ENCODE assay signal across 8 cellular contexts in the genomic region with DNA sequence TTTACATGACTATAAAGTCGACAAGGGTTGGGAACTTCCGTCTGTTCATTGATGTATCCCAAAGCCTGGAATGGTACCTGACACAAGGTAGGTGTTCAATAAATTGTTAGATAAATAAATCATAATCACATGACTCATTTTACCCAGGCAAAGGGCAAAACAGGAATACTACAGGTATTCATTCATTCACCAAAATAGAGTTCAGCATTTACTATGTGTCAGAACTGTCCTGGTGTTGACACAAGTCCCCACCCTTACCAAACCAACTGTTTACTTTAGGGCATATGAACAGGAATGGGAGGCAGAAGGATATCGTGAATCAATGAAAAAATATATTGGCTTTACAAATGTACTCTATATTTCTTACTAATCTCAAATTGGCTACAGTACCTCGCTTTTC. TPM values are rescaled to one million over a fixed set of nuclear protein-coding genes. Genes with fewer than 3 reads are reported as not detected.
DNase-seq lines count a peak whose midpoint lies in the region; ATAC-seq, FAIRE-seq and TF ChIP-seq lines count a peak whose summit lies in the region.

No MANE protein-coding gene starts in this region.

- DNase-seq in T-helper 1 cell = no peak
- DNase-seq in activated naive CD4-positive, alpha-beta T cell treated with anti-CD3 and anti-CD28 coated beads, Interleukin-2, amount 50 U/mL, for 72 hours (ENCODE audit: low spot score in 2 of 2) = no peak
- DNase-seq in keratinocyte (ENCODE audit: low read depth, low spot score) = no peak
- peak; percentile 20 for DNase-seq in superior temporal gyrus (ENCODE audit: extremely low spot score)
- no peak for DNase-seq in SK-N-DZ (ENCODE audit: low spot score)
- no peak for DNase-seq in DMS 273 (lab: John Stamatoyannopoulos, UW; ENCODE audit: unreplicated experiment)

- H3K79me2 ChIP-seq in keratinocyte (ENCODE audit: control insufficient read depth, insufficient read depth, low read length) = peaks cover 24% of the 10 kb centered on the region

- peak overlapping the region; percentile 67 for H3K27ac ChIP-seq in keratinocyte (ENCODE audit: control insufficient read depth, insufficient read depth, low read length)

- ATAC-seq in activated naive CD4-positive, alpha-beta T cell treated with anti-CD3 and anti-CD28 coated beads, Interleukin-2, amount 50 U/mL, for 72 hours = no peak
- ATAC-seq in GM21717 (IDR thresholded peaks at IDR 0.05; ENCODE audit: unreplicated experiment) = no peak

- H4K20me1 ChIP-seq in keratinocyte (ENCODE audit: control insufficient read depth, extremely low read depth, insufficient read depth, low read length) = no peaks in the 10 kb centered on the region

- peak overlapping the region; percentile 91 for H3K4me2 ChIP-seq in keratinocyte (ENCODE audit: control insufficient read depth, extremely low read depth, insufficient read depth, low read depth, low read length)

- H2AFZ ChIP-seq in keratinocyte (ENCODE audit: control insufficient read depth, low read length) = peak overlapping the region; percentile 98

- no peak for TF ChIP-seq CTCF in keratinocyte (optimal IDR thresholded peaks at IDR 0.05 in 1 of 3, IDR thresholded peaks at IDR 0.05 in 1 of 3, conservative IDR thresholded peaks at IDR 0.05 in 1 of 3; ENCODE audit: extremely low read depth in 1 of 3, insufficient read depth in 2 of 3, low read length in 3 of 3)

- peaks cover 12% of the 10 kb centered on the region for H3K27me3 Mint-ChIP-seq in T-helper 1 cell treated with Interleukin-12 subunit alpha and Interleukin-12 subunit beta and Interleukin-4 antibody, amounts not matched to agents 30 μg/mL and 1 μg/mL, for 36 hours (ENCODE audit: low read depth)

- H3K27me3 ChIP-seq in keratinocyte (ENCODE audit: control insufficient read depth, extremely low read depth, insufficient read depth, low read length) = no peaks in the 10 kb centered on the region

- dilution Hi-C loops in keratinocyte (cut with MboI; ENCODE audit: extremely low pct_ligation_motif_present, low sequenced_read_pairs) = no loop called here

- H3K9me3 Mint-ChIP-seq in T-helper 1 cell treated with Interleukin-12 subunit alpha and Interleukin-12 subunit beta and Interleukin-4 antibody, amounts not matched to agents 30 μg/mL and 1 μg/mL, for 36 hours = no peaks in the 10 kb centered on the region
- H3K9me3 Mint-ChIP-seq in activated naive CD4-positive, alpha-beta T cell treated with anti-CD3 and anti-CD28 coated beads, Interleukin-2, amount 50 U/mL, for 72 hours = no peaks in the 10 kb centered on the region

- H3K9me1 ChIP-seq in keratinocyte (ENCODE audit: control insufficient read depth, extremely low read depth, insufficient read depth, low read length) = no peaks in the 10 kb centered on the region

- peaks cover 0 to 2% of the 10 kb centered on the region in 2 experiments for H3K36me3 ChIP-seq in keratinocyte (ENCODE audit: control insufficient read depth in 2 of 2, extremely low read depth in 1 of 2, insufficient read depth in 2 of 2, low read length in 2 of 2)

- peak overlapping the region; percentile 75 for H3K9ac ChIP-seq in keratinocyte (ENCODE audit: control insufficient read depth, extremely low read depth, insufficient read depth, low read length)

- H3K36me3 Mint-ChIP-seq in T-helper 1 cell treated with Interleukin-12 subunit alpha and Interleukin-12 subunit beta and Interleukin-4 antibody, amounts not matched to agents 30 μg/mL and 1 μg/mL, for 36 hours (ENCODE audit: low read depth) = peaks cover 18% of the 10 kb centered on the region
- peaks cover 11 to 15% of the 10 kb centered on the region in 2 donors for H3K36me3 Mint-ChIP-seq in activated naive CD4-positive, alpha-beta T cell treated with anti-CD3 and anti-CD28 coated beads, Interleukin-2, amount 50 U/mL, for 72 hours

- H3K9me3 ChIP-seq in keratinocyte (ENCODE audit: control insufficient read depth, low read depth, low read length) = no peaks in the 10 kb centered on the region

- H3K4me1 ChIP-seq in keratinocyte (ENCODE audit: control insufficient read depth, extremely low read depth, insufficient read depth, low read length) = peaks cover 12% of the 10 kb centered on the region

- H3K4me3 Mint-ChIP-seq in T-helper 1 cell treated with Interleukin-12 subunit alpha and Interleukin-12 subunit beta and Interleukin-4 antibody, amounts not matched to agents 30 μg/mL and 1 μg/mL, for 36 hours = peak overlapping the region; percentile 99

- H3K27ac Mint-ChIP-seq in T-helper 1 cell treated with Interleukin-12 subunit alpha and Interleukin-12 subunit beta and Interleukin-4 antibody, amounts not matched to agents 30 μg/mL and 1 μg/mL, for 36 hours = peak overlapping the region; percentile 93
- peak overlapping the region; percentile 96 to 98 for H3K27ac Mint-ChIP-seq in activated naive CD4-positive, alpha-beta T cell treated with anti-CD3 and anti-CD28 coated beads, Interleukin-2, amount 50 U/mL, for 72 hours

- H3K4me3 ChIP-seq in keratinocyte (ENCODE audit: control insufficient read depth in 2 of 3, extremely low read depth in 1 of 3, insufficient read depth in 2 of 3, low read depth in 1 of 3, low read length in 3 of 3) = peak overlapping the region; percentile 85 to 97 (median 94)

- FAIRE-seq in keratinocyte (lab: Jason Lieb, UNC) = no peak

- peaks cover 18% of the 10 kb centered on the region for H3K4me1 Mint-ChIP-seq in T-helper 1 cell treated with Interleukin-12 subunit alpha and Interleukin-12 subunit beta and Interleukin-4 antibody, amounts not matched to agents 30 μg/mL and 1 μg/mL, for 36 hours (ENCODE audit: low read depth)

RNA-seq across cellular contexts. Expression of a gene that starts 0.7 kb away (rescaled TPM):
- 10 to 100 TPM in 1 of 2 donors, 1 to 10 TPM in 1; 4.8 to 12.0 TPM for total RNA-seq in activated naive CD4-positive, alpha-beta T cell treated with anti-CD3 and anti-CD28 coated beads, Interleukin-2, amount 50 U/mL, for 72 hours
- polyA plus RNA-seq in keratinocyte = 21.7 to 43.7 TPM (median 23.0 TPM) in 3 replicates
- polyA plus RNA-seq in keratinocyte (2011; ENCODE audit: low read depth) = 12.4 TPM
- 19.5 and 35.7 TPM in 2 replicates for polyA plus RNA-seq in keratinocyte (2011; cell fraction: cytosol; rRNA removed)
- 19.2 and 24.1 TPM in 2 replicates for polyA plus RNA-seq in keratinocyte (2011; cell fraction: nucleus; rRNA removed)
- 12.8 and 20.3 TPM in 2 replicates for polyA plus RNA-seq in keratinocyte (2012; ENCODE audit: low replicate concordance)
- polyA minus RNA-seq in keratinocyte = 2.2 to 15.9 TPM (median 4.4 TPM) in 3 replicates
- polyA minus RNA-seq in keratinocyte (2011; cell fraction: cytosol; rRNA and poly(A)+ RNA removed) = 15.5 TPM
- 9.0 and 15.5 TPM in 2 replicates for polyA minus RNA-seq in keratinocyte (2011; cell fraction: nucleus; rRNA and poly(A)+ RNA removed)
- 79.7 and 95.5 TPM in 2 replicates for polyA plus RNA-seq in SK-N-DZ (2014; cell fraction: cytosol; rRNA removed)
- 74.1 and 95.1 TPM in 2 replicates for polyA plus RNA-seq in SK-N-DZ (2014; cell fraction: nucleus; rRNA removed)

RNA-seq across cellular contexts. Expression of a gene that starts 57.8 kb away (rescaled TPM):
- total RNA-seq in activated naive CD4-positive, alpha-beta T cell treated with anti-CD3 and anti-CD28 coated beads, Interleukin-2, amount 50 U/mL, for 72 hours = 10 to 100 TPM; 27.8 to 32.7 TPM
- 40.5 to 64.6 TPM (median 44.2 TPM) in 3 replicates for polyA plus RNA-seq in keratinocyte
- 143 TPM for polyA plus RNA-seq in keratinocyte (2011; ENCODE audit: low read depth)
- polyA plus RNA-seq in keratinocyte (2011; cell fraction: cytosol; rRNA removed) = 44.0 and 74.3 TPM in 2 replicates
- 30.9 and 38.6 TPM in 2 replicates for polyA plus RNA-seq in keratinocyte (2011; cell fraction: nucleus; rRNA removed)
- polyA plus RNA-seq in keratinocyte (2012; ENCODE audit: low replicate concordance) = 37.1 and 66.7 TPM in 2 replicates
- polyA minus RNA-seq in keratinocyte = 30.9 to 60.7 TPM (median 30.9 TPM) in 3 replicates
- polyA minus RNA-seq in keratinocyte (2011; cell fraction: cytosol; rRNA and poly(A)+ RNA removed) = 71.0 TPM
- 30.6 and 42.5 TPM in 2 replicates for polyA minus RNA-seq in keratinocyte (2011; cell fraction: nucleus; rRNA and poly(A)+ RNA removed)
- 22.3 and 23.3 TPM in 2 replicates for polyA plus RNA-seq in SK-N-DZ (2014; cell fraction: cytosol; rRNA removed)
- 10.6 and 11.1 TPM in 2 replicates for polyA plus RNA-seq in SK-N-DZ (2014; cell fraction: nucleus; rRNA removed)
